In the genomic region with DNA sequence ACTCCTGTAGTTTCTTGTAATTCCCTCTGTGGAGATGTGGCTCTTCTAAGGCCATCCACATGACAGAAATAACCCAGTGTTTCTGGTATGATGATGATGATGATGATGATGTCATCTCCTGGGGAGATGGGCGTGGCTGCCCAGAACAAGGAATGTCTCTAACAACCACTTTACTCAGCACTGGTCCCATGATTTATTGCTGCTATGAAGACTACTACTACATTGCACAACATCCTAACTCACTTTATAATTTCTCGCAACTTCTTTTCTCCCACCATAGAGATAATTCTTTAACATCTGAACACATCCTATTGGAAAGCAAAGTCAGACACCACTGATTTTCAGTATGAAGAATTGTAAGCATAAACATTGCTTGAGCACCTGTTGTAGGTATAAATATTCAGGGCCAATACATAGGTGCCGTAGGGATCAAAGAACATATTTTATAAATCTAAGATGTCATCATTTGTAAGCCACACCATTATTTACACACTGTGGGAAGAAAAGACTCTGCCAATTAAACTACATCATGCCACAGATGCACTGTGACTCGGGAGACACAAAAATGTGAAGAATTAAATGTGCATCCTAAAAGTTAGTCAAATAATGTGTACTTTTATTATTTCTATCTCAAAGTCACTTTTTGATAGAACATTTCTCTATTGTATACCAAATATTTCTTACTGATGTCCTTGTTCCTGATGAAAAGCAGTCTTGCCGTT, we compare ENCODE assay signal across 2 cellular contexts.
A peak's percentile ranks its signal among the peaks of the same experiment; 100 is the strongest.
TF ChIP-seq lines count a peak whose summit lies in the region.

No MANE protein-coding gene starts in this region.

TF ChIP-seq in K562, 482 proteins besides CTCF, POLR2A, EP300 and RAD21 (continues in another document):
- no peak for TF ChIP-seq MXI1 (IDR thresholded peaks at IDR 0.05; ENCODE audit: low read depth, low read length)
- TF ChIP-seq JUND (IDR thresholded peaks at IDR 0.05; ENCODE audit: borderline replicate concordance, low read depth, low read length), result peak; percentile 82; the same call in 1 of the 2 replicates
- peak; percentile 86 for TF ChIP-seq JUND (tag; IDR thresholded peaks at IDR 0.05; ENCODE audit: borderline replicate concordance, low read depth, low read length)
- TF ChIP-seq CREM (IDR thresholded peaks at IDR 0.05; ENCODE audit: low read depth), result 0 out of 2 replicates have a peak, but pooled peaks have one; percentile 30
- TF ChIP-seq ZNF311 (CRISPR knock-in tag; IDR thresholded peaks at IDR 0.05), result no peak
- TF ChIP-seq ATF7 (IDR thresholded peaks at IDR 0.05), result peak; percentile 94
- TF ChIP-seq JUN (IDR thresholded peaks at IDR 0.05; ENCODE audit: borderline replicate concordance, low read depth, low read length), result peak; percentile 78; the same call in 1 of the 2 replicates
- no peak for TF ChIP-seq JUN (CRISPR knock-in tag; IDR thresholded peaks at IDR 0.05; ENCODE audit: borderline replicate concordance)
- peak; percentile 27; the same call in 1 of the 2 replicates for TF ChIP-seq CTBP1 (IDR thresholded peaks at IDR 0.05; ENCODE audit: borderline replicate concordance)
- peak; percentile 95 for TF ChIP-seq CEBPB (tag; IDR thresholded peaks at IDR 0.05)
- no peak for TF ChIP-seq KLF1 (tag; IDR thresholded peaks at IDR 0.05)
- TF ChIP-seq, protein P1, sequence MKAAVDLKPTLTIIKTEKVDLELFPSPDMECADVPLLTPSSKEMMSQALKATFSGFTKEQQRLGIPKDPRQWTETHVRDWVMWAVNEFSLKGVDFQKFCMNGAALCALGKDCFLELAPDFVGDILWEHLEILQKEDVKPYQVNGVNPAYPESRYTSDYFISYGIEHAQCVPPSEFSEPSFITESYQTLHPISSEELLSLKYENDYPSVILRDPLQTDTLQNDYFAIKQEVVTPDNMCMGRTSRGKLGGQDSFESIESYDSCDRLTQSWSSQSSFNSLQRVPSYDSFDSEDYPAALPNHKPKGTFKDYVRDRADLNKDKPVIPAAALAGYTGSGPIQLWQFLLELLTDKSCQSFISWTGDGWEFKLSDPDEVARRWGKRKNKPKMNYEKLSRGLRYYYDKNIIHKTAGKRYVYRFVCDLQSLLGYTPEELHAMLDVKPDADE (conservative IDR thresholded peaks at IDR 0.05; ENCODE audit: control insufficient read depth, low read depth, low read length), result no peak
- TF ChIP-seq CEBPG (CRISPR knock-in tag; IDR thresholded peaks at IDR 0.05), result peak; percentile 39
- peak; percentile 81 to 93 for TF ChIP-seq CEBPG (tag; conservative IDR thresholded peaks at IDR 0.05 in 1 of 2, IDR thresholded peaks at IDR 0.05 in 1 of 2)
- no peak for TF ChIP-seq TAL1 (IDR thresholded peaks at IDR 0.05)
- TF ChIP-seq, protein P2, sequence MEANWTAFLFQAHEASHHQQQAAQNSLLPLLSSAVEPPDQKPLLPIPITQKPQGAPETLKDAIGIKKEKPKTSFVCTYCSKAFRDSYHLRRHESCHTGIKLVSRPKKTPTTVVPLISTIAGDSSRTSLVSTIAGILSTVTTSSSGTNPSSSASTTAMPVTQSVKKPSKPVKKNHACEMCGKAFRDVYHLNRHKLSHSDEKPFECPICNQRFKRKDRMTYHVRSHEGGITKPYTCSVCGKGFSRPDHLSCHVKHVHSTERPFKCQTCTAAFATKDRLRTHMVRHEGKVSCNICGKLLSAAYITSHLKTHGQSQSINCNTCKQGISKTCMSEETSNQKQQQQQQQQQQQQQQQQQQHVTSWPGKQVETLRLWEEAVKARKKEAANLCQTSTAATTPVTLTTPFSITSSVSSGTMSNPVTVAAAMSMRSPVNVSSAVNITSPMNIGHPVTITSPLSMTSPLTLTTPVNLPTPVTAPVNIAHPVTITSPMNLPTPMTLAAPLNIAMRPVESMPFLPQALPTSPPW (CRISPR knock-in tag; IDR thresholded peaks at IDR 0.05), result no peak
- TF ChIP-seq MEIS2 (IDR thresholded peaks at IDR 0.05; ENCODE audit: partially characterized antibody), result peak; percentile 92
- TF ChIP-seq RCOR1 (IDR thresholded peaks at IDR 0.05; ENCODE audit: borderline replicate concordance in 1 of 2, low read depth in 2 of 2, low read length in 2 of 2), result 0 out of 4 replicates have a peak, but pooled peaks of 1 of the 2 experiments have one; percentile 15
- no peak for TF ChIP-seq ZNF77 (CRISPR knock-in tag; IDR thresholded peaks at IDR 0.05)
- TF ChIP-seq, protein P3, sequence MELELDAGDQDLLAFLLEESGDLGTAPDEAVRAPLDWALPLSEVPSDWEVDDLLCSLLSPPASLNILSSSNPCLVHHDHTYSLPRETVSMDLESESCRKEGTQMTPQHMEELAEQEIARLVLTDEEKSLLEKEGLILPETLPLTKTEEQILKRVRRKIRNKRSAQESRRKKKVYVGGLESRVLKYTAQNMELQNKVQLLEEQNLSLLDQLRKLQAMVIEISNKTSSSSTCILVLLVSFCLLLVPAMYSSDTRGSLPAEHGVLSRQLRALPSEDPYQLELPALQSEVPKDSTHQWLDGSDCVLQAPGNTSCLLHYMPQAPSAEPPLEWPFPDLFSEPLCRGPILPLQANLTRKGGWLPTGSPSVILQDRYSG (tag; conservative IDR thresholded peaks at IDR 0.05; ENCODE audit: low read depth), result no peak
- TF ChIP-seq NR3C1 (CRISPR knock-in tag; IDR thresholded peaks at IDR 0.05), result no peak
- TF ChIP-seq, protein P4, sequence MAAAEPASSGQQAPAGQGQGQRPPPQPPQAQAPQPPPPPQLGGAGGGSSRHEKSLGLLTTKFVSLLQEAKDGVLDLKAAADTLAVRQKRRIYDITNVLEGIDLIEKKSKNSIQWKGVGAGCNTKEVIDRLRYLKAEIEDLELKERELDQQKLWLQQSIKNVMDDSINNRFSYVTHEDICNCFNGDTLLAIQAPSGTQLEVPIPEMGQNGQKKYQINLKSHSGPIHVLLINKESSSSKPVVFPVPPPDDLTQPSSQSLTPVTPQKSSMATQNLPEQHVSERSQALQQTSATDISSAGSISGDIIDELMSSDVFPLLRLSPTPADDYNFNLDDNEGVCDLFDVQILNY (CRISPR knock-in tag; IDR thresholded peaks at IDR 0.05), result no peak
- no peak for TF ChIP-seq SUPT5H (IDR thresholded peaks at IDR 0.05)
- TF ChIP-seq, protein P5, sequence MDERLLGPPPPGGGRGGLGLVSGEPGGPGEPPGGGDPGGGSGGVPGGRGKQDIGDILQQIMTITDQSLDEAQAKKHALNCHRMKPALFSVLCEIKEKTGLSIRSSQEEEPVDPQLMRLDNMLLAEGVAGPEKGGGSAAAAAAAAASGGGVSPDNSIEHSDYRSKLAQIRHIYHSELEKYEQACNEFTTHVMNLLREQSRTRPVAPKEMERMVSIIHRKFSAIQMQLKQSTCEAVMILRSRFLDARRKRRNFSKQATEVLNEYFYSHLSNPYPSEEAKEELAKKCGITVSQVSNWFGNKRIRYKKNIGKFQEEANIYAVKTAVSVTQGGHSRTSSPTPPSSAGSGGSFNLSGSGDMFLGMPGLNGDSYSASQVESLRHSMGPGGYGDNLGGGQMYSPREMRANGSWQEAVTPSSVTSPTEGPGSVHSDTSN (CRISPR knock-in tag; IDR thresholded peaks at IDR 0.05; ENCODE audit: low read depth), result no peak
- TF ChIP-seq, protein P5 (tag; conservative IDR thresholded peaks at IDR 0.05; ENCODE audit: low read depth), result peak; percentile 88
- TF ChIP-seq RBM17 (IDR thresholded peaks at IDR 0.05; ENCODE audit: borderline replicate concordance, low read depth, low read length), result no peak

TF ChIP-seq in HepG2, 621 proteins besides CTCF, POLR2A, EP300 and RAD21:
- TF ChIP-seq CREB1 (IDR thresholded peaks at IDR 0.05), result peak; percentile 86
- no peak for TF ChIP-seq CREB1 (CRISPR knock-in tag; IDR thresholded peaks at IDR 0.05)
- TF ChIP-seq MAFK (conservative IDR thresholded peaks at IDR 0.05 in 1 of 2, IDR thresholded peaks at IDR 0.05 in 1 of 2; ENCODE audit: low read length in 2 of 2), result no peak
- TF ChIP-seq ATF7 (IDR thresholded peaks at IDR 0.05), result peak; percentile 94
- TF ChIP-seq ATF7 (CRISPR knock-in tag; IDR thresholded peaks at IDR 0.05), result no peak
- TF ChIP-seq CEBPB (IDR thresholded peaks at IDR 0.05; ENCODE audit: borderline replicate concordance, low read depth, low read length), result peak; percentile 69
